Comparison of ENCODE assay signal across 19 cellular contexts in genomic region chr11:34300571-34301295, GRCh38. TPM values are rescaled to one million over a fixed set of nuclear protein-coding genes. Genes with fewer than 3 reads are reported as not detected.
DNase-seq lines count a peak whose midpoint lies in the region; ATAC-seq, FAIRE-seq and TF ChIP-seq lines count a peak whose summit lies in the region.
"Had no signal": no experiment of that assay in that cellular context is flagged by ENCODE, and none has a peak within 500 bp of the region (broad histone marks: within the 10 kb centered on the region; RNA-seq: fewer than 3 reads in every experiment).

No MANE protein-coding gene starts in this region.

- intact Hi-C loops in Panc1 (cut with micrococcal nuclease; ENCODE audit: unreplicated experiment) (no loop called here), HepG2 (cut with micrococcal nuclease; ENCODE audit: unreplicated experiment) (no loop called here), left lung (cut with DNase I) (no loop called here)

- H4K20me1 ChIP-seq in BLaER1 (no peaks in the 10 kb centered on the region), HepG2 (ENCODE audit: insufficient read depth, low read length) (peaks cover 4% of the 10 kb centered on the region)

- BruUV-seq in Panc1 (replicated peaks; lab: Mats Ljungman, UMichigan) (no TSS peak), HepG2 (replicated peaks; lab: Mats Ljungman, UMichigan) (no TSS peak)

- H3K4me2 ChIP-seq in BLaER1 = peak overlapping the region; percentile 73
- no peak overlapping the region for H3K4me2 ChIP-seq in HepG2 (ENCODE audit: low read depth, low read length)

- H3K36me3 ChIP-seq in BLaER1 = no peaks in the 10 kb centered on the region
- no peaks in the 10 kb centered on the region for H3K36me3 ChIP-seq in Panc1 (ENCODE audit: control insufficient read depth, insufficient read depth, low read length)
- H3K36me3 ChIP-seq in HepG2 (replicated peaks in 1 of 2; ENCODE audit: control insufficient read depth in 1 of 2, insufficient read depth in 2 of 2, low read length in 2 of 2) = peaks cover 0 to 3% of the 10 kb centered on the region in 2 experiments; a peak in 2 of 5 replicates
- no peaks in the 10 kb centered on the region for H3K36me3 ChIP-seq in left lung
- H3K36me3 ChIP-seq: upper lobe of right lung had no signal

- no peak for ATAC-seq in Panc1
- peak; percentile 44 for ATAC-seq in memory B cell (ENCODE audit: low read depth)
- no peak for ATAC-seq in HepG2
- no peak for ATAC-seq in left lung
- ATAC-seq: upper lobe of right lung had no signal

- no peaks in the 10 kb centered on the region for H3K9me3 Mint-ChIP-seq in memory B cell
- H3K9me3 Mint-ChIP-seq: IgD-negative memory B cell; stimulated activated naive CD8-positive, alpha-beta T cell treated with anti-CD3 and anti-CD28 coated beads, Interleukin-15, Interleukin-2, amounts not matched to agents 100 ng/mL and 50 ng/mL, for 24 hours; WTC11 had no signal

- peaks cover 4% of the 10 kb centered on the region for H3K4me1 Mint-ChIP-seq in memory B cell

- peak overlapping the region; percentile 30 for H3K4me3 Mint-ChIP-seq in memory B cell
- H3K4me3 Mint-ChIP-seq: stimulated activated naive CD8-positive, alpha-beta T cell treated with anti-CD3 and anti-CD28 coated beads, Interleukin-15, Interleukin-2, amounts not matched to agents 100 ng/mL and 50 ng/mL, for 24 hours; WTC11 had no signal

- TF ChIP-seq EP300 in HepG2 (IDR thresholded peaks at IDR 0.05; ENCODE audit: low read depth in 2 of 2, low read length in 2 of 2) (no peak), HepG2 (CRISPR knock-in tag; IDR thresholded peaks at IDR 0.05; ENCODE audit: borderline replicate concordance) (no peak)

- 94% methylated on average over 6 of the region's 6 CpGs for WGBS in HepG2 (ENCODE audit: low lambda C conversion rate)

- H3K27ac ChIP-seq in BLaER1 (peak overlapping the region; percentile 68), Panc1 (ENCODE audit: low read length) (peak overlapping the region; percentile 55), HepG2 (ENCODE audit: extremely low read length, insufficient read depth, low read length) (no peak overlapping the region), left lung (no peak overlapping the region)
- H3K27ac ChIP-seq: upper lobe of right lung had no signal

- TF ChIP-seq POLR2A in HepG2 (IDR thresholded peaks at IDR 0.05; ENCODE audit: insufficient read depth in 1 of 2, low read depth in 2 of 2, low read length in 2 of 2) = no peak

- DNase-seq in KBM-7 = peak; percentile 55
- DNase-seq in Panc1 (ENCODE audit: low read depth, low spot score) = no peak
- DNase-seq in memory B cell (ENCODE audit: low spot score in 2 of 2) = no peak
- DNase-seq in RPMI8226 = no peak
- no peak for DNase-seq in HepG2 (ENCODE audit: low spot score)
- DNase-seq in activated CD8-positive, alpha-beta memory T cell treated with anti-CD3 and anti-CD28 coated beads, Interleukin-2, amount 50 U/mL, for 48 hours = no peak
- DNase-seq in left lung = no peak
- DNase-seq: ACHN, erythroblast, glutamatergic neuron, HCEC 1CT, islet precursor cell, NCI-H1436, nucleus accumbens, upper lobe of right lung had no signal

- H3K9ac ChIP-seq in BLaER1 = no peak overlapping the region
- no peak overlapping the region for H3K9ac ChIP-seq in HepG2 (ENCODE audit: insufficient read depth, low read depth, low read length)

- no peak for FAIRE-seq in HepG2 (lab: Jason Lieb, UNC)

- no peak for TF ChIP-seq RAD21 in HepG2 (CRISPR knock-in tag; IDR thresholded peaks at IDR 0.05)

- H3K9me3 ChIP-seq in BLaER1 (no peaks in the 10 kb centered on the region), Panc1 (ENCODE audit: control insufficient read depth, insufficient read depth, low read depth, low read length) (no peaks in the 10 kb centered on the region), HepG2 (ENCODE audit: low read length) (no peaks in the 10 kb centered on the region), left lung (no peaks in the 10 kb centered on the region)
- H3K9me3 ChIP-seq: upper lobe of right lung had no signal

- H3K27me3 Mint-ChIP-seq in memory B cell = no peaks in the 10 kb centered on the region
- H3K27me3 Mint-ChIP-seq: IgD-negative memory B cell; stimulated activated naive CD8-positive, alpha-beta T cell treated with anti-CD3 and anti-CD28 coated beads, Interleukin-15, Interleukin-2, amounts not matched to agents 100 ng/mL and 50 ng/mL, for 24 hours had no signal

- no peaks in the 10 kb centered on the region for H3K27me3 ChIP-seq in BLaER1
- H3K27me3 ChIP-seq in Panc1 (ENCODE audit: control insufficient read depth, insufficient read depth, low read length) = no peaks in the 10 kb centered on the region
- no peaks in the 10 kb centered on the region for H3K27me3 ChIP-seq in HepG2 (ENCODE audit: control insufficient read depth in 1 of 2, insufficient read depth in 2 of 2, low read length in 2 of 2)
- no peaks in the 10 kb centered on the region for H3K27me3 ChIP-seq in left lung
- H3K27me3 ChIP-seq: upper lobe of right lung had no signal

- in situ Hi-C loops in KBM-7 (cut with MboI; ENCODE audit: low pct_unique_long_range_greater_than_20kb, low sequenced_read_pairs) = no loop called here
- in situ Hi-C loops in Panc1 (cut with HindIII; ENCODE audit: low pct_unique_long_range_greater_than_20kb, low sequenced_read_pairs) = no loop called here
- in situ Hi-C loops in HepG2 (cut with HindIII; ENCODE audit: extremely low pct_ligation_motif_present, low pct_unique_long_range_greater_than_20kb) = no loop called here

- no peak overlapping the region for H2AFZ ChIP-seq in HepG2 (ENCODE audit: low read length)

- POLR2A ChIA-PET in Panc1 (lab: Charles Lee) = interaction anchor here (0.6 kb wide), 4 partner anchors 12 to 170 kb away, joined by 4 to 12 read pairs (median 6); no protein-coding TSS in a partner anchor
- POLR2A ChIA-PET in HepG2 (lab: Yijun Ruan, JAX) = no interaction called here

- H3K4me1 ChIP-seq in BLaER1 = peaks cover 42% of the 10 kb centered on the region
- peaks cover 60% of the 10 kb centered on the region for H3K4me1 ChIP-seq in Panc1 (ENCODE audit: control insufficient read depth, insufficient read depth, low read length)
- 0 out of 2 replicates have a peak, but pooled peaks cover 8% of the 10 kb centered on the region for H3K4me1 ChIP-seq in HepG2 (ENCODE audit: insufficient read depth, low read length)
- peaks cover 0 to 11% of the 10 kb centered on the region in 2 donors for H3K4me1 ChIP-seq in left lung

- CTCF ChIA-PET in Panc1 (lab: Charles Lee) = no interaction called here
- CTCF ChIA-PET in HepG2 (lab: Yijun Ruan, JAX; ENCODE audit: low intra/inter-chr PET ratio, low total read pairs) = no interaction called here

- no peak overlapping the region for H3K4me3 ChIP-seq in BLaER1
- H3K4me3 ChIP-seq in Panc1 (ENCODE audit: low read depth in 2 of 2, low read length in 2 of 2) = no peak overlapping the region
- H3K4me3 ChIP-seq in HepG2 (replicated peaks in 1 of 3; ENCODE audit: insufficient read depth in 1 of 3, low read depth in 2 of 3, low read length in 3 of 3) = no peak overlapping the region
- H3K4me3 ChIP-seq in left lung = no peak overlapping the region
- H3K4me3 ChIP-seq: upper lobe of right lung had no signal

- no peak overlapping the region for H3K27ac Mint-ChIP-seq in memory B cell
- H3K27ac Mint-ChIP-seq: IgD-negative memory B cell; stimulated activated naive CD8-positive, alpha-beta T cell treated with anti-CD3 and anti-CD28 coated beads, Interleukin-15, Interleukin-2, amounts not matched to agents 100 ng/mL and 50 ng/mL, for 24 hours; WTC11 had no signal

- no peaks in the 10 kb centered on the region for H3K36me3 Mint-ChIP-seq in memory B cell
- H3K36me3 Mint-ChIP-seq: IgD-negative memory B cell, WTC11 had no signal

- no peak for TF ChIP-seq CTCF in Panc1 (IDR thresholded peaks at IDR 0.05)
- TF ChIP-seq CTCF in HepG2 (CRISPR knock-in tag; IDR thresholded peaks at IDR 0.05) = no peak
- no peak for TF ChIP-seq CTCF in left lung (IDR thresholded peaks at IDR 0.05)

- H3K79me2 ChIP-seq in HepG2 (ENCODE audit: insufficient read depth, low read length) = peaks cover 17% of the 10 kb centered on the region

TF ChIP-seq in HepG2, 621 proteins besides CTCF, POLR2A, EP300 and RAD21 (continues in another document):
- no peak for TF ChIP-seq CBX2 (IDR thresholded peaks at IDR 0.05; ENCODE audit: low read depth, low read length)
- TF ChIP-seq CBX2 (CRISPR knock-in tag; IDR thresholded peaks at IDR 0.05; ENCODE audit: low read depth) = no peak
- no peak for TF ChIP-seq BORCS8-MEF2B (CRISPR knock-in tag; IDR thresholded peaks at IDR 0.05)
- TF ChIP-seq ZNF446 (CRISPR knock-in tag; IDR thresholded peaks at IDR 0.05) = no peak

RNA-seq across cellular contexts. Expression of gene ABTB2, which starts 57.1 kb away (rescaled TPM):
- total RNA-seq in Panc1 (2021; ENCODE audit: unreplicated experiment) (22.7 TPM), HepG2 (2016; rRNA removed; fragmentation: Illumina TruSeq; extraction: Trizol) (5.1 TPM in 2 replicates), left lung (1 to 10 TPM; 2.4 to 6.9 TPM)
- polyA plus RNA-seq in Panc1 (2012; ENCODE audit: insufficient read length) = 24.9 TPM
- total RNA-seq in HepG2 (2016; cell fraction: cytosol; rRNA removed; fragmentation: Illumina TruSeq; extraction: Trizol; ENCODE audit: low read depth) = 3.3 and 3.4 TPM in 2 replicates
- 4.1 and 4.8 TPM in 2 replicates for total RNA-seq in HepG2 (2016; cell fraction: insoluble cytoplasmic fraction; rRNA removed; fragmentation: Illumina TruSeq; extraction: Trizol)
- 2.0 and 2.1 TPM in 2 replicates for total RNA-seq in HepG2 (2016; cell fraction: membrane; rRNA removed; fragmentation: Illumina TruSeq; extraction: Trizol)
- 6.9 and 8.5 TPM in 2 replicates for total RNA-seq in HepG2 (2016; cell fraction: nucleus; rRNA removed; fragmentation: Illumina TruSeq; extraction: Trizol)
- 12.6 and 15.4 TPM in 2 replicates for polyA plus RNA-seq in HepG2 (2011; rRNA removed)
- polyA plus RNA-seq in HepG2 (2011; cell fraction: cytosol; rRNA removed) = 6.3 and 10.5 TPM in 2 replicates
- polyA plus RNA-seq in HepG2 (2011; cell fraction: nucleus; rRNA removed) = 33.6 and 53.2 TPM in 2 replicates
- polyA plus RNA-seq in HepG2 (2012) = 9.3 and 13.3 TPM in 2 replicates
- polyA plus RNA-seq in HepG2 (2016; cell fraction: cytosol; fragmentation: Illumina TruSeq; extraction: Trizol; ENCODE audit: low read depth) = 0.42 and 0.49 TPM in 2 replicates
- 6.6 and 8.1 TPM in 2 replicates for polyA plus RNA-seq in HepG2 (2016; cell fraction: insoluble cytoplasmic fraction; fragmentation: Illumina TruSeq; extraction: Trizol; ENCODE audit: low read depth)
- 1.2 and 1.6 TPM in 2 replicates for polyA plus RNA-seq in HepG2 (2016; cell fraction: membrane; fragmentation: Illumina TruSeq; extraction: Trizol; ENCODE audit: low read depth)
- polyA plus RNA-seq in HepG2 (2016; cell fraction: nucleus; fragmentation: Illumina TruSeq; extraction: Trizol; ENCODE audit: insufficient read depth, low read depth) = 14.1 and 15.1 TPM in 2 replicates
- 2.9 and 21.3 TPM in 2 replicates for polyA minus RNA-seq in HepG2 (2011; rRNA and poly(A)+ RNA removed; ENCODE audit: low replicate concordance)
- 7.5 and 8.7 TPM in 2 replicates for polyA minus RNA-seq in HepG2 (2011; cell fraction: cytosol; rRNA and poly(A)+ RNA removed)
- polyA minus RNA-seq in HepG2 (2011; cell fraction: nucleus; rRNA and poly(A)+ RNA removed) = 12.9 and 21.4 TPM in 2 replicates

Comparison
In these comparisons a context has a peak if more than half of its experiments do, and no peak if none do; other contexts are left out.
1. H3K27ac ChIP-seq: peak in BLaER1 (single experiment) and Panc1 (single experiment); none in HepG2 (single experiment) and left lung (0 of 2).